ENCODE assay signal across 8 cellular contexts in genomic region chr1:31064685-31065309, GRCh38. TPM values are rescaled to one million over a fixed set of nuclear protein-coding genes. Genes with fewer than 3 reads are reported as not detected.
DNase-seq lines count a peak whose midpoint lies in the region; ATAC-seq and TF ChIP-seq lines count a peak whose summit lies in the region.

No MANE protein-coding gene starts in this region.

- peaks cover 4% of the 10 kb centered on the region for H3K27me3 Mint-ChIP-seq in nephron progenitor cell (ENCODE audit: low read depth, poor library complexity)

- peaks cover 11% of the 10 kb centered on the region; the same call in 1 of the 2 replicates for H3K4me1 ChIP-seq in HUES64 (ENCODE audit: insufficient read depth, low read length)

- peak overlapping the region; percentile 100 for H3K27ac Mint-ChIP-seq in nephron progenitor cell

- H3K27ac ChIP-seq in HUES64 (ENCODE audit: low read depth, low read length) (peak overlapping the region; percentile 96), WERI-Rb-1 (peak overlapping the region; percentile 91)

- ATAC-seq in HG03135 (IDR thresholded peaks at IDR 0.05; ENCODE audit: unreplicated experiment) (no peak), omental fat pad (ENCODE audit: low FRiP score) (no peak)

- H3K27me3 ChIP-seq in HUES64 (ENCODE audit: insufficient read depth, low read length) (no peaks in the 10 kb centered on the region), WERI-Rb-1 (ENCODE audit: insufficient read depth, low read depth, severe bottlenecking) (no peaks in the 10 kb centered on the region)

- under 1% methylated on average over 19 of the region's 20 CpGs for WGBS in HUES64

- H3K9me3 ChIP-seq in HUES64 (ENCODE audit: insufficient read depth, low read depth, low read length) (no peaks in the 10 kb centered on the region), WERI-Rb-1 (ENCODE audit: severe bottlenecking) (no peaks in the 10 kb centered on the region)

- H3K4me1 Mint-ChIP-seq in nephron progenitor cell = peaks cover 20% of the 10 kb centered on the region

- TF ChIP-seq CTCF in WERI-Rb-1 (IDR thresholded peaks at IDR 0.05; ENCODE audit: low read depth, low read length) = no peak
- no peak for TF ChIP-seq CTCF in fibroblast of mammary gland (conservative IDR thresholded peaks at IDR 0.05; ENCODE audit: control insufficient read depth, insufficient read depth, low read depth, low read length)
- TF ChIP-seq CTCF in nephron progenitor cell (IDR thresholded peaks at IDR 0.05) = no peak
- no peak for TF ChIP-seq CTCF in omental fat pad (IDR thresholded peaks at IDR 0.05)

- H3K36me3 ChIP-seq in HUES64 (ENCODE audit: insufficient read depth, low read length) = 0 out of 2 replicates have a peak, but pooled peaks cover 4% of the 10 kb centered on the region
- H3K36me3 ChIP-seq in WERI-Rb-1 = peaks cover 34% of the 10 kb centered on the region

- peak; percentile 16 for DNase-seq in activated gamma-delta T cell treated with Interleukin-2 at 50 U/mL for 16 hours
- DNase-seq in activated gamma-delta T cell (lab: John Stamatoyannopoulos, UW) = no peak
- DNase-seq in WERI-Rb-1 = no peak
- peak; percentile 21 for DNase-seq in fibroblast of mammary gland (ENCODE audit: low read depth)
- no peak for DNase-seq in nephron progenitor cell
- no peak for DNase-seq in omental fat pad (ENCODE audit: low spot score)

- peak overlapping the region; percentile 100 for H3K9ac ChIP-seq in HUES64 (ENCODE audit: low read depth, low read length)

- no peaks in the 10 kb centered on the region for H3K9me3 Mint-ChIP-seq in nephron progenitor cell

- H3K36me3 Mint-ChIP-seq in nephron progenitor cell (ENCODE audit: low read depth) = peaks cover 15% of the 10 kb centered on the region

- H3K4me3 ChIP-seq in HUES64 (ENCODE audit: low read length) (peak overlapping the region; percentile 98), WERI-Rb-1 (ENCODE audit: low read depth, low read length) (peak overlapping the region; percentile 100), fibroblast of mammary gland (ENCODE audit: control insufficient read depth, low read depth, low read length) (peak overlapping the region; percentile 99)

- H3K4me3 Mint-ChIP-seq in nephron progenitor cell = peak overlapping the region; percentile 99

RNA-seq across cellular contexts. Expression of gene PUM1, which starts 0.7 kb away (rescaled TPM):
- 55.7 TPM for polyA plus RNA-seq in HUES64 (2013, experiment 1 of 2)
- polyA plus RNA-seq in HUES64 (2013, experiment 2 of 2) = 62.9 TPM
- 100 to 1,000 TPM in 1 of 4 donors, 10 to 100 TPM in 3; 66.7 to 121 (median 83.9) TPM for total RNA-seq in omental fat pad

Comparison
In these comparisons a context has a peak if more than half of its experiments do, and no peak if none do; other contexts are left out.
1. DNase-seq: peak in activated gamma-delta T cell treated with Interleukin-2 at 50 U/mL for 16 hours (single experiment) and fibroblast of mammary gland (single experiment); none in activated gamma-delta T cell (single experiment), WERI-Rb-1 (single experiment), nephron progenitor cell (single experiment) and omental fat pad (single experiment).
2. Peak in every context shown above with its lines, with median percentiles within 50 percentile points of each other: H3K4me3 ChIP-seq.